Comparison of ENCODE assay signal across 17 cellular contexts in the genomic region with DNA sequence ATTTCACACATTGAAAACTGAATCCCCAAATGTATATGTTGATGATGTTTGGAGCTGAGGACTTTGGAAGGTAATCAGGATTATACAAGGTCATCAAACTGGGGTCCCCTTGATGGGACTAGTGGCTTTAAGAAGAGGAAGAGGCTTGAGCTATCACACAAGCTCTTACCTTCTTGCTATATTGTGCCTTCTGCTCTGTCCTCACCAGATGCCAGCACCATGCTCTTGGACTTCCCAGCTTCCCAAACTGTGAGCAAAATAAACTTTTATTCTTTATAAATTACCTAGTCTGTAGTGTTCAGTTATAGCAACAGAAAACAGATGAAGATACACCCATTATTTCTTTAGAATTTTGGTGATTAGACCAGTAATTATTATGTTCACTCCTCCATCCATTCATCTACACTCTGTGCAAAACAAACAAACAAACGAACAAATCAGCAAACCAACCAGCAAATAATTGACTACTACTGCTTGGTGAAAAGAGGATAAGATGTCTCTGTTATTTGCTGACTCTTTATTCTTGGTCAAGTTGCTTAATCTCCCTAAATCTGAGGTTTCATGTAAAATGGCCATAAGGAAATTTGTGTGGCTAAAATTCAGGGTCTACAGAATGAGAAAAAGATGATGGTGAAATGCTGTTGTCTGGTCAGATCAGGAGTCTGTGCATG.
A peak's percentile ranks its signal among the peaks of the same experiment; 100 is the strongest.
DNase-seq lines count a peak whose midpoint lies in the region; ATAC-seq and TF ChIP-seq lines count a peak whose summit lies in the region.
"Had no signal": no experiment of that assay in that cellular context is flagged by ENCODE, and none has a peak within 500 bp of the region (broad histone marks: within the 10 kb centered on the region; RNA-seq: fewer than 3 reads in every experiment).

No MANE protein-coding gene starts in this region.

- peak overlapping the region; percentile 39 for H3K4me2 ChIP-seq in hepatocyte

- H3K9me2 ChIP-seq in hepatocyte (replicated peaks; ENCODE audit: insufficient read depth): no peaks in the 10 kb centered on the region

- peak; percentile 11 for ATAC-seq in GM18858 (IDR thresholded peaks at IDR 0.05; ENCODE audit: unreplicated experiment)
- peak; percentile 27 for ATAC-seq in HG02588 (IDR thresholded peaks at IDR 0.05; ENCODE audit: unreplicated experiment)
- ATAC-seq in HG03520 (IDR thresholded peaks at IDR 0.05; ENCODE audit: unreplicated experiment): peak; percentile 28
- ATAC-seq: activated CD4-positive, CD25-positive, alpha-beta regulatory T cell treated with anti-CD3 and anti-CD28 coated beads, Interleukin-2, amount 50 U/mL, for 24 hours; CD8-positive, alpha-beta T cell; naive thymus-derived CD4-positive, alpha-beta T cell had no signal

- H4K20me1 ChIP-seq in hepatocyte (ENCODE audit: insufficient read depth, poor library complexity, severe bottlenecking): no peaks in the 10 kb centered on the region

- no peak for TF ChIP-seq CTCF in hepatocyte (IDR thresholded peaks at IDR 0.05; ENCODE audit: poor library complexity)
- no peak for TF ChIP-seq CTCF in dorsolateral prefrontal cortex (IDR thresholded peaks at IDR 0.05 in 54 of 56, conservative IDR thresholded peaks at IDR 0.05 in 2 of 56; ENCODE audit: low read depth in 1 of 56, partially characterized antibody in 56 of 56)

- no peaks in the 10 kb centered on the region for H3K9me3 ChIP-seq in hepatocyte (ENCODE audit: low read depth)

- H2AFZ ChIP-seq in hepatocyte: no peak overlapping the region
- H2AFZ ChIP-seq: parathyroid adenoma had no signal

- H3K4me3 ChIP-seq in hepatocyte (no peak overlapping the region), dorsolateral prefrontal cortex (no peak overlapping the region)

- H3K4me1 ChIP-seq in hepatocyte (ENCODE audit: insufficient read depth): peaks cover 9% of the 10 kb centered on the region
- H3K4me1 ChIP-seq: parathyroid adenoma had no signal

- POLR2A ChIA-PET in HEK293T (lab: Yijun Ruan, JAX): interaction anchor here (1.6 kb wide), 1 partner anchor 899 kb away, joined by 3 read pairs; a partner anchor contains a TSS

- H3K27ac ChIP-seq in hepatocyte (peak overlapping the region; percentile 46), dorsolateral prefrontal cortex (no peak overlapping the region)
- H3K27ac ChIP-seq: parathyroid adenoma had no signal

- CTCF ChIA-PET in HEK293T (lab: Yijun Ruan, JAX): no interaction called here

- no peaks in the 10 kb centered on the region for H3K79me2 ChIP-seq in hepatocyte
- H3K79me2 ChIP-seq: parathyroid adenoma had no signal

- no peaks in the 10 kb centered on the region for H3K36me3 ChIP-seq in hepatocyte (replicated peaks; ENCODE audit: insufficient read depth, low read depth)

- WGBS in hepatocyte (ENCODE audit: low lambda C conversion rate, missing lambda C conversion rate): 59% methylated on average over 1 of the region's 1 CpG

- no peak for DNase-seq in hepatocyte (ENCODE audit: low spot score)
- DNase-seq in GM03348 (ENCODE audit: low spot score): no peak
- DNase-seq in dorsolateral prefrontal cortex: no peak
- no peak for DNase-seq in SKM-1 (lab: John Stamatoyannopoulos, UW; ENCODE audit: unreplicated experiment)
- DNase-seq in HEK293T (ENCODE audit: extremely low spot score): no peak
- DNase-seq: CD8-positive, alpha-beta T cell; central memory CD4-positive, alpha-beta T cell; islet precursor cell; naive thymus-derived CD4-positive, alpha-beta T cell; NCI-H1694; SHP77; stimulated activated CD4-positive, alpha-beta T cell treated with anti-CD3 and anti-CD28 coated beads, Interleukin-4, amount 100 ng/mL, for 24 hours had no signal

- H3K27me3 ChIP-seq in hepatocyte: no peaks in the 10 kb centered on the region
- H3K27me3 ChIP-seq in dorsolateral prefrontal cortex: peaks cover 0 to 6% (median 0%) of the 10 kb centered on the region in 45 donors

- intact Hi-C loops in dorsolateral prefrontal cortex (cut with DNase I): no loop called here

TF ChIP-seq in HEK293T, 16 proteins besides CTCF, POLR2A, EP300 and RAD21:
- TF ChIP-seq SP1 (IDR thresholded peaks at IDR 0.05) (no peak), ZNF384 (IDR thresholded peaks at IDR 0.05) (no peak), ELF4 (IDR thresholded peaks at IDR 0.05) (no peak), L3MBTL2 (conservative IDR thresholded peaks at IDR 0.05) (no peak), TARDBP (IDR thresholded peaks at IDR 0.05) (no peak), HDGF (IDR thresholded peaks at IDR 0.05; ENCODE audit: borderline replicate concordance) (no peak), FOXA1 (IDR thresholded peaks at IDR 0.05) (no peak), CTBP1 (IDR thresholded peaks at IDR 0.05; ENCODE audit: borderline replicate concordance) (no peak), LEF1 (IDR thresholded peaks at IDR 0.05; ENCODE audit: borderline replicate concordance) (no peak), FOXK2 (IDR thresholded peaks at IDR 0.05) (no peak), BHLHE40 (IDR thresholded peaks at IDR 0.05; ENCODE audit: borderline replicate concordance) (no peak), FOXM1 (IDR thresholded peaks at IDR 0.05; ENCODE audit: borderline replicate concordance) (no peak), SUZ12 (IDR thresholded peaks at IDR 0.05) (no peak), ARNT (IDR thresholded peaks at IDR 0.05) (no peak), NFRKB (IDR thresholded peaks at IDR 0.05) (no peak)
- TF ChIP-seq, protein P1, sequence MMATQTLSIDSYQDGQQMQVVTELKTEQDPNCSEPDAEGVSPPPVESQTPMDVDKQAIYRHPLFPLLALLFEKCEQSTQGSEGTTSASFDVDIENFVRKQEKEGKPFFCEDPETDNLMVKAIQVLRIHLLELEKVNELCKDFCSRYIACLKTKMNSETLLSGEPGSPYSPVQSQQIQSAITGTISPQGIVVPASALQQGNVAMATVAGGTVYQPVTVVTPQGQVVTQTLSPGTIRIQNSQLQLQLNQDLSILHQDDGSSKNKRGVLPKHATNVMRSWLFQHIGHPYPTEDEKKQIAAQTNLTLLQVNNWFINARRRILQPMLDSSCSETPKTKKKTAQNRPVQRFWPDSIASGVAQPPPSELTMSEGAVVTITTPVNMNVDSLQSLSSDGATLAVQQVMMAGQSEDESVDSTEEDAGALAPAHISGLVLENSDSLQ (IDR thresholded peaks at IDR 0.05): no peak
